ENCODE assay signal across 1 cellular context in genomic region chr9:99845063-99845462, GRCh38.
TF ChIP-seq lines count a peak whose summit lies in the region.

No MANE protein-coding gene starts in this region.

TF ChIP-seq in IMR-90, 13 proteins besides CTCF, POLR2A, EP300 and RAD21:
- TF ChIP-seq ELK1 (IDR thresholded peaks at IDR 0.05; ENCODE audit: borderline replicate concordance, low read depth, low read length) (no peak), RFX5 (IDR thresholded peaks at IDR 0.05; ENCODE audit: low read depth, low read length) (no peak), MXI1 (IDR thresholded peaks at IDR 0.05; ENCODE audit: borderline replicate concordance, low read depth, low read length) (no peak), SMC3 (IDR thresholded peaks at IDR 0.05; ENCODE audit: low read depth, low read length) (no peak), CEBPB (IDR thresholded peaks at IDR 0.05; ENCODE audit: low read depth, low read length) (no peak), BHLHE40 (IDR thresholded peaks at IDR 0.05; ENCODE audit: low read depth, low read length) (no peak), MAZ (IDR thresholded peaks at IDR 0.05; ENCODE audit: borderline replicate concordance, low read depth, low read length) (no peak), CHD1 (IDR thresholded peaks at IDR 0.05; ENCODE audit: low read depth, low read length) (no peak), USF2 (IDR thresholded peaks at IDR 0.05; ENCODE audit: low read depth, low read length) (no peak), FOS (IDR thresholded peaks at IDR 0.05; ENCODE audit: low read depth, low read length) (no peak), RCOR1 (IDR thresholded peaks at IDR 0.05; ENCODE audit: insufficient replicate concordance, low read length) (no peak), NFE2L2 (IDR thresholded peaks at IDR 0.05; ENCODE audit: low read depth, low read length) (no peak), MAFK (IDR thresholded peaks at IDR 0.05; ENCODE audit: low read depth, low read length) (no peak)
TF ChIP-seq in IMR-90: peak in this region for 0.
